In genomic region chr4:139919513-139919912, GRCh38 we compare ENCODE assay signal across 15 cellular contexts.
DNase-seq lines count a peak whose midpoint lies in the region; ATAC-seq and TF ChIP-seq lines count a peak whose summit lies in the region.
"Had no signal": no experiment of that assay in that cellular context is flagged by ENCODE, and none has a peak within 500 bp of the region (broad histone marks: within the 10 kb centered on the region; RNA-seq: fewer than 3 reads in every experiment).

No MANE protein-coding gene starts in this region.

- H3K4me1 ChIP-seq in gastrocnemius medialis, result peaks cover 45 to 48% of the 10 kb centered on the region in 2 donors

- no peaks in the 10 kb centered on the region for H3K36me3 Mint-ChIP-seq in chondrocyte (ENCODE audit: low read depth)

- no peak overlapping the region for H3K4me3 Mint-ChIP-seq in chondrocyte (ENCODE audit: unreplicated experiment)
- H3K4me3 Mint-ChIP-seq: activated CD8-positive, alpha-beta T cell treated with anti-CD3 and anti-CD28 coated beads for 36 hours; CD4-positive, alpha-beta T cell; central memory CD8-positive, alpha-beta T cell had no signal

- no peak for TF ChIP-seq CTCF in chondrocyte (IDR thresholded peaks at IDR 0.05)
- no peak for TF ChIP-seq CTCF in kidney epithelial cell (IDR thresholded peaks at IDR 0.05; ENCODE audit: insufficient read depth, low read length, poor library complexity, severe bottlenecking)
- no peak for TF ChIP-seq CTCF in gastrocnemius medialis (IDR thresholded peaks at IDR 0.05 in 4 of 5, conservative IDR thresholded peaks at IDR 0.05 in 1 of 5)

- peak; percentile 49 for DNase-seq in G401 (ENCODE audit: low spot score)
- no peak for DNase-seq in chondrocyte (ENCODE audit: low spot score)
- DNase-seq in kidney epithelial cell (ENCODE audit: low read depth), result peak; percentile 26
- no peak for DNase-seq in gastrocnemius medialis
- no peak for DNase-seq in effector CD8-positive, alpha-beta T cell (lab: John Stamatoyannopoulos, UW)
- DNase-seq in activated CD4-positive, CD25-positive, alpha-beta regulatory T cell (lab: John Stamatoyannopoulos, UW), result no peak
- DNase-seq: activated CD8-positive, alpha-beta T cell treated with anti-CD3 and anti-CD28 coated beads for 36 hours; CD4-positive, alpha-beta T cell; kidney; NCI-H187; RPMI8226 had no signal

- H3K4me1 Mint-ChIP-seq in chondrocyte (ENCODE audit: low read depth), result peaks cover 66% of the 10 kb centered on the region
- H3K4me1 Mint-ChIP-seq: central memory CD8-positive, alpha-beta T cell had no signal

- H3K27me3 Mint-ChIP-seq in chondrocyte (ENCODE audit: low read depth), result no peaks in the 10 kb centered on the region
- H3K27me3 Mint-ChIP-seq: activated CD8-positive, alpha-beta T cell treated with anti-CD3 and anti-CD28 coated beads for 36 hours; CD4-positive, alpha-beta T cell had no signal

- TF ChIP-seq POLR2A in gastrocnemius medialis (IDR thresholded peaks at IDR 0.05), result no peak

- ATAC-seq in gastrocnemius medialis, result peak; percentile 34 to 45
- no peak for ATAC-seq in activated CD4-positive, CD25-positive, alpha-beta regulatory T cell treated with anti-CD3 and anti-CD28 coated beads, Interleukin-2, amount 50 U/mL, for 24 hours
- ATAC-seq in GM18502 (IDR thresholded peaks at IDR 0.05; ENCODE audit: poor library complexity, unreplicated experiment), result no peak
- ATAC-seq: activated CD8-positive, alpha-beta T cell treated with anti-CD3 and anti-CD28 coated beads for 36 hours had no signal

- intact Hi-C loops in gastrocnemius medialis (cut with DNase I; ENCODE audit: low total_unique reads), result loop anchor here (10.0 kb wide), 1 partner anchor 125 kb away; no protein-coding TSS in a partner anchor

- H3K36me3 ChIP-seq in kidney epithelial cell (ENCODE audit: control insufficient read depth, insufficient read depth, low read length) (no peaks in the 10 kb centered on the region), gastrocnemius medialis (no peaks in the 10 kb centered on the region)

- peak overlapping the region; percentile 45 to 68 (median 54) for H3K27ac ChIP-seq in gastrocnemius medialis
- H3K27ac ChIP-seq: HL-60 had no signal

- H3K27ac Mint-ChIP-seq in chondrocyte (ENCODE audit: unreplicated experiment), result peak overlapping the region; percentile 90
- H3K27ac Mint-ChIP-seq: activated CD8-positive, alpha-beta T cell treated with anti-CD3 and anti-CD28 coated beads for 36 hours; CD4-positive, alpha-beta T cell had no signal

- H3K27me3 ChIP-seq in kidney epithelial cell (ENCODE audit: control insufficient read depth, insufficient read depth, low read length), result peaks cover 2% of the 10 kb centered on the region
- no peaks in the 10 kb centered on the region for H3K27me3 ChIP-seq in gastrocnemius medialis

- no peaks in the 10 kb centered on the region for H3K9me3 ChIP-seq in gastrocnemius medialis

- H3K9me3 Mint-ChIP-seq in chondrocyte (ENCODE audit: low read depth), result peaks cover 4% of the 10 kb centered on the region
- H3K9me3 Mint-ChIP-seq: activated CD8-positive, alpha-beta T cell treated with anti-CD3 and anti-CD28 coated beads for 36 hours; CD4-positive, alpha-beta T cell; central memory CD8-positive, alpha-beta T cell had no signal

- no peak overlapping the region for H3K4me3 ChIP-seq in kidney epithelial cell (ENCODE audit: low read depth, low read length)
- H3K4me3 ChIP-seq in gastrocnemius medialis, result no peak overlapping the region

- in situ Hi-C loops in G401 (cut with HindIII; ENCODE audit: low sequenced_read_pairs), result no loop called here
- in situ Hi-C loops in gastrocnemius medialis (cut with MboI; ENCODE audit: low sequenced_read_pairs in 4 of 4), result no loop called here

Comparison
In these comparisons a context has a peak if more than half of its experiments do, and no peak if none do; other contexts are left out.
1. DNase-seq: peak in G401 (single experiment) and kidney epithelial cell (single experiment); none in chondrocyte (single experiment), gastrocnemius medialis (0 of 2), effector CD8-positive, alpha-beta T cell (single experiment) and activated CD4-positive, CD25-positive, alpha-beta regulatory T cell (0 of 4).
2. ATAC-seq: peak in gastrocnemius medialis (2 of 2); none in activated CD4-positive, CD25-positive, alpha-beta regulatory T cell treated with anti-CD3 and anti-CD28 coated beads, Interleukin-2, amount 50 U/mL, for 24 hours (0 of 2) and GM18502 (single experiment).